Comparison of ENCODE assay signal across 8 cellular contexts in genomic region chr9:2015581-2016410, GRCh38. TPM values are rescaled to one million over a fixed set of nuclear protein-coding genes. Genes with fewer than 3 reads are reported as not detected.
DNase-seq lines count a peak whose midpoint lies in the region; ATAC-seq and TF ChIP-seq lines count a peak whose summit lies in the region.

No MANE protein-coding gene starts in this region.

- DNase-seq in AG10803 (ENCODE audit: low read depth) (peak; percentile 33), NCI-H1694 (lab: John Stamatoyannopoulos, UW) (peak; percentile 16), lung microvascular endothelial cell (ENCODE audit: low read depth in 2 of 2) (peak; percentile 47 to 56), GF-D8 (lab: John Stamatoyannopoulos, UW) (no peak)
- peak; percentile 54 to 59 for DNase-seq in activated CD4-positive, alpha-beta T cell treated with anti-CD3 and anti-CD28 coated beads, Interleukin-2, amount 50 U/mL, for 48 hours
- DNase-seq in effector CD4-positive, alpha-beta T cell, result peak; percentile 36
- peak; percentile 15 to 38 (median 17) for DNase-seq in stimulated activated CD4-positive, alpha-beta T cell treated with anti-CD3 and anti-CD28 coated beads, TNF-alpha, amount 100 ng/mL, for 4 hours (ENCODE audit: low read depth in 3 of 3)

- peak; percentile 0 for ATAC-seq in GM21390 (IDR thresholded peaks at IDR 0.05; ENCODE audit: unreplicated experiment)

- H3K4me3 ChIP-seq in AG10803 (ENCODE audit: low read length), result peak overlapping the region; percentile 94

- TF ChIP-seq CTCF in AG10803 (conservative IDR thresholded peaks at IDR 0.05; ENCODE audit: low read length), result no peak

RNA-seq across cellular contexts. Expression of gene SMARCA2, which starts 0.6 kb away (rescaled TPM):
- 47.5 and 84.9 TPM in 2 replicates for total RNA-seq in lung microvascular endothelial cell
